Comparison of ENCODE assay signal across 8 cellular contexts in the genomic region with DNA sequence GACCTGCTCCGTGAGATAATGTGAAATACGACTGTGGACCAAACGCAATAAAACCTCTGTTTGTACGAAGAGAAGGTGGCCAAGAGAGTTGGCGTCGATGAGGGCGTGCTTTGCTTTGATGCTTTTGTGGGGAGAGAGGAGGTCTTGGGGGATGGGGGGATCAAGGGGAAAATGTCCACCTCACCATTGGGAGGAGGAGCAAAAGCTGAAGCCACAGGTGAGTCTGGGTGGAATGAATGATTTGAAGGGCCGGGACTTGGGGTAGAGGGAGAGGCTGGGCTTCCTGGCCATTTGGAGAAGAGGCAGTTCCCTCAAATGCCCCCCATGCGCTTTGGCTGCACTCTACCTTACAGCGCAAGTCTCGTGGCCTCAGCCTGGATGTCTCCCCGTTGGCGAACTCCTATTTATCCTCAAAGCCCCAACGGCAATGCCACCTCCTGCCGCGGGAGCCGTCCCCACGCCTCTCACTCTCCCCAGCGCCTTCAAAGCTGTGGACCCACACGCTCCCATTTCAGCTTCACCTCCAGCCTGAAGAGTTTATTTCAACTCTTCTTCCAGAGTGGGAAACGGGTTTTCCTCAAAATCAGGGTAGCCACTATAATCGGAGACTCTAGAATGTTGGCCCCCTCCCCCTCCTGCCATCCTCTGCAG. TPM values are rescaled to one million over a fixed set of nuclear protein-coding genes. Genes with fewer than 3 reads are reported as not detected.
DNase-seq lines count a peak whose midpoint lies in the region; ATAC-seq and TF ChIP-seq lines count a peak whose summit lies in the region.

No MANE protein-coding gene starts in this region.

- H3K4me1 ChIP-seq in adipocyte (ENCODE audit: control insufficient read depth, insufficient read depth, low read length) (peaks cover 35% of the 10 kb centered on the region), mesendoderm (ENCODE audit: control insufficient read depth, low read depth, low read length) (peaks cover 4% of the 10 kb centered on the region)

- POLR2A ChIA-PET in AG04450 (lab: Yijun Ruan, JAX): interaction anchor here (0.6 to 8.2 kb wide), 12 partner anchors 10 to 230 kb away, joined by 3 to 126 read pairs (median 3); partner anchors contain the start of genes CNN2, GPX4 and RNU6-2

- H2BK15ac ChIP-seq in mesendoderm (replicated peaks; ENCODE audit: low read depth): no peak overlapping the region

- WGBS in mesendoderm (ENCODE audit: extremely low coverage, insufficient coverage, low lambda C conversion rate): no CpG with 5 or more reads among the region's 22 CpGs

- peaks cover 30% of the 10 kb centered on the region for H3K36me3 ChIP-seq in adipocyte (ENCODE audit: control insufficient read depth, insufficient read depth, low read length, severe bottlenecking)
- peaks cover 5% of the 10 kb centered on the region for H3K36me3 ChIP-seq in mesendoderm (ENCODE audit: control insufficient read depth, insufficient read depth, low read length)

- no peak overlapping the region for H3K4ac ChIP-seq in mesendoderm (ENCODE audit: low read depth, low read length)

- no peak overlapping the region for H2BK5ac ChIP-seq in mesendoderm (ENCODE audit: low read length)

- CTCF ChIA-PET in AG04450 (lab: Charles Lee): interaction anchor here (0.7 to 1.1 kb wide), 2 partner anchors 10 to 224 kb away, joined by 3 read pairs; no protein-coding TSS in a partner anchor

- intact Hi-C loops in head of caudate nucleus (cut with DNase I): no loop called here

- no peaks in the 10 kb centered on the region for H3K79me1 ChIP-seq in mesendoderm (ENCODE audit: low read length)

- no peak for TF ChIP-seq CTCF in AG04450 (IDR thresholded peaks at IDR 0.05; ENCODE audit: low read depth, low read length)

- H3K9me3 ChIP-seq in AG04450 (ENCODE audit: control insufficient read depth, insufficient read depth, low read length) (no peaks in the 10 kb centered on the region; the same call in 1 of the 2 replicates), adipocyte (ENCODE audit: control insufficient read depth, low read length) (no peaks in the 10 kb centered on the region)

- peak overlapping the region; percentile 77 for H3K9ac ChIP-seq in adipocyte (ENCODE audit: low read length)
- H3K9ac ChIP-seq in mesendoderm (ENCODE audit: low read length): peak overlapping the region; percentile 67

- DNase-seq in AG04450 (ENCODE audit: low read depth, low spot score) (no peak), HK-2 (ENCODE audit: unreplicated experiment) (peak; percentile 44), adipocyte (ENCODE audit: low read depth) (peak; percentile 19), mesendoderm (no peak), left lobe of liver (ENCODE audit: low spot score) (no peak), NCI-H1105 (lab: John Stamatoyannopoulos, UW) (no peak), head of caudate nucleus (no peak), G401 (ENCODE audit: low spot score) (no peak)

- no peak overlapping the region for H4K8ac ChIP-seq in mesendoderm (ENCODE audit: low read depth, low read length)

- H3K56ac ChIP-seq in mesendoderm (ENCODE audit: low read length): peak overlapping the region; percentile 73

- no peaks in the 10 kb centered on the region for H3K79me2 ChIP-seq in mesendoderm (ENCODE audit: control insufficient read depth, insufficient read depth, low read length)

- H3K4me3 ChIP-seq in AG04450 (ENCODE audit: low read depth, low read length) (no peak overlapping the region; the same call in 1 of the 2 replicates), adipocyte (ENCODE audit: low read length) (peak overlapping the region; percentile 85), mesendoderm (ENCODE audit: low read length) (no peak overlapping the region)

- H3K18ac ChIP-seq in mesendoderm (ENCODE audit: low read length): no peak overlapping the region

- peak overlapping the region; percentile 37 for H3K4me2 ChIP-seq in mesendoderm (ENCODE audit: low read length)

- peak overlapping the region; percentile 52 for H3K27ac ChIP-seq in AG04450 (ENCODE audit: low read depth, low read length)
- H3K27ac ChIP-seq in mesendoderm (ENCODE audit: low read depth, low read length): no peak overlapping the region

- no peak overlapping the region for H2AK5ac ChIP-seq in mesendoderm (ENCODE audit: low read length)

- no peak overlapping the region for H4K5ac ChIP-seq in mesendoderm (ENCODE audit: low read length)

- in situ Hi-C loops in G401 (cut with HindIII; ENCODE audit: low sequenced_read_pairs): no loop called here

- H3K27me3 ChIP-seq in AG04450 (ENCODE audit: control insufficient read depth, insufficient read depth, low read length) (no peaks in the 10 kb centered on the region), adipocyte (replicated peaks; ENCODE audit: control insufficient read depth, insufficient read depth, low read length) (no peaks in the 10 kb centered on the region), mesendoderm (ENCODE audit: insufficient read depth, low read length, poor library complexity) (no peaks in the 10 kb centered on the region)

- H2BK120ac ChIP-seq in mesendoderm (ENCODE audit: low read depth, low read length): no peak overlapping the region

- H3K23ac ChIP-seq in mesendoderm (ENCODE audit: low read length): no peak overlapping the region

- no peak for ATAC-seq in left lobe of liver

RNA-seq across cellular contexts. Expression of gene ABCA7, which starts 0.8 kb away (rescaled TPM):
- polyA plus RNA-seq in AG04450 (2011; rRNA removed): 1.5 and 1.6 TPM in 2 replicates
- polyA minus RNA-seq in AG04450 (2011; rRNA and poly(A)+ RNA removed): 2.7 and 3.4 TPM in 2 replicates
- 3.9 TPM for polyA plus RNA-seq in mesendoderm (2013, experiment 1 of 2)
- 4.4 TPM for polyA plus RNA-seq in mesendoderm (2013, experiment 2 of 2)
- 10.4 TPM for total RNA-seq in left lobe of liver
- 6.2 and 13.9 TPM in 2 replicates for total RNA-seq in G401 (2014; rRNA removed; shearing (Covaris generic))

RNA-seq across cellular contexts. Expression of gene CNN2, which starts 12.7 kb away (rescaled TPM):
- 302 and 362 TPM in 2 replicates for polyA plus RNA-seq in AG04450 (2011; rRNA removed)
- polyA minus RNA-seq in AG04450 (2011; rRNA and poly(A)+ RNA removed): 824 and 1,249 TPM in 2 replicates
- 595 TPM for polyA plus RNA-seq in mesendoderm (2013, experiment 1 of 2)
- 606 TPM for polyA plus RNA-seq in mesendoderm (2013, experiment 2 of 2)
- 23.2 TPM for total RNA-seq in left lobe of liver
- total RNA-seq in G401 (2014; rRNA removed; shearing (Covaris generic)): 245 and 296 TPM in 2 replicates

RNA-seq across cellular contexts. Expression of gene RNU6-2, which starts 17.8 kb away (rescaled TPM):
- polyA plus RNA-seq in AG04450 (2011; rRNA removed): not detected in 2 replicates
- under 0.01 TPM in 1 of 2 replicates, not detected in the other for polyA minus RNA-seq in AG04450 (2011; rRNA and poly(A)+ RNA removed)
- not detected for polyA plus RNA-seq in mesendoderm (2013, experiment 1 of 2)
- polyA plus RNA-seq in mesendoderm (2013, experiment 2 of 2): not detected
- not detected for total RNA-seq in left lobe of liver
- not detected in 2 replicates for total RNA-seq in G401 (2014; rRNA removed; shearing (Covaris generic))

RNA-seq across cellular contexts. Expression of gene TMEM259, which starts 18.2 kb away (rescaled TPM):
- polyA plus RNA-seq in AG04450 (2011; rRNA removed): 55.8 and 74.0 TPM in 2 replicates
- polyA minus RNA-seq in AG04450 (2011; rRNA and poly(A)+ RNA removed): 39.4 and 62.0 TPM in 2 replicates
- polyA plus RNA-seq in mesendoderm (2013, experiment 1 of 2): 82.5 TPM
- 81.3 TPM for polyA plus RNA-seq in mesendoderm (2013, experiment 2 of 2)
- 117 TPM for total RNA-seq in left lobe of liver
- 131 and 142 TPM in 2 replicates for total RNA-seq in G401 (2014; rRNA removed; shearing (Covaris generic))

RNA-seq across cellular contexts. Expression of gene ARHGAP45, which starts 27.8 kb away (rescaled TPM):
- 0.36 and 0.60 TPM in 2 replicates for polyA plus RNA-seq in AG04450 (2011; rRNA removed)
- 0.52 and 1.1 TPM in 2 replicates for polyA minus RNA-seq in AG04450 (2011; rRNA and poly(A)+ RNA removed)
- polyA plus RNA-seq in mesendoderm (2013, experiment 1 of 2): 7.9 TPM
- 8.0 TPM for polyA plus RNA-seq in mesendoderm (2013, experiment 2 of 2)
- total RNA-seq in left lobe of liver: 5.1 TPM
- 126 and 134 TPM in 2 replicates for total RNA-seq in G401 (2014; rRNA removed; shearing (Covaris generic))

Comparison
In these comparisons a context has a peak if more than half of its experiments do, and no peak if none do; other contexts are left out.
1. DNase-seq: peak in HK-2 (single experiment) and adipocyte (single experiment); none in AG04450 (single experiment), mesendoderm (single experiment), left lobe of liver (single experiment), NCI-H1105 (single experiment), head of caudate nucleus (0 of 42) and G401 (single experiment).
2. RNA of gene CNN2, which starts 12.7 kb away (total RNA-seq): 245 to 296 TPM in G401; 23.2 TPM in left lobe of liver (single experiment); every median in the first group is over 10 times any median in the second.